13 cellular contexts compared by ENCODE assay signal in the genomic region with DNA sequence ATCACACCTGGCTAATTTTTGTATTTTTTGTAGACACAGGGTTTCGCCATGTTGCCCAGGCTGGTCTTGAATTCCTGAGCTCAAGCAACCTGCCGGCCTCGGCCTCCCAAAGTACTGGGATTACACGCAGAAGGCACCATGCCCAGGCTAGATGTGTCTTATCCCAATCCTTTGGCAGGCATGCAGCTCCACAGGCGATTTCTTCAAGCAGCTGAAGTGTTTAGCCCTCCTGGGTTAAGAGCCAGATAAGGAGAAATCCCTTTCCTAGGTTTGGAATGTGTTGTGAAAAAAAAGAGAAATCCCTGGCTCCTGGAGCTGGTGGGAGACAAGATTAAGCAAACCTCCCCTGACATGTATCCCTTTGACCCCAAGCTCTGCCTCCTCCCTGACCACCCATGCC. TPM values are rescaled to one million over a fixed set of nuclear protein-coding genes. Genes with fewer than 3 reads are reported as not detected.
DNase-seq lines count a peak whose midpoint lies in the region; ATAC-seq and TF ChIP-seq lines count a peak whose summit lies in the region.
"Had no signal": no experiment of that assay in that cellular context is flagged by ENCODE, and none has a peak within 500 bp of the region (broad histone marks: within the 10 kb centered on the region; RNA-seq: fewer than 3 reads in every experiment).

No MANE protein-coding gene starts in this region.

- H3K18ac ChIP-seq in neuronal stem cell (ENCODE audit: low read length) = no peak overlapping the region

- intact Hi-C loops in Caco-2 (cut with micrococcal nuclease; ENCODE audit: unreplicated experiment) (loop anchor here (5.0 kb wide), 1 partner anchor 206 kb away; no protein-coding TSS in a partner anchor), body of pancreas (cut with DNase I) (no loop called here)
- intact Hi-C loops in dendritic cell treated with granulocyte-macrophage colony-stimulating factor and Interleukin-4, amounts not matched to agents 40 ng/mL and 50 ng/mL, for 4 days (cut with micrococcal nuclease) = loop anchor here (2.0 kb wide), 1 partner anchor 126 kb away; a partner anchor contains a TSS

- no peak overlapping the region for H3K4ac ChIP-seq in neuronal stem cell (ENCODE audit: low read length)

- H4K8ac ChIP-seq in neuronal stem cell (ENCODE audit: low read depth, low read length) = no peak overlapping the region

- no peak overlapping the region for H2BK15ac ChIP-seq in neuronal stem cell (ENCODE audit: low read length)

- peaks cover 12% of the 10 kb centered on the region for H3K79me1 ChIP-seq in neuronal stem cell (ENCODE audit: low read depth, low read length)

- peak overlapping the region; percentile 6 for H2AK5ac ChIP-seq in neuronal stem cell (ENCODE audit: low read depth, low read length)

- H2BK12ac ChIP-seq in neuronal stem cell (ENCODE audit: low read length) = no peak overlapping the region

- H3K27ac ChIP-seq in neuronal stem cell (replicated peaks; ENCODE audit: low read length) (peak overlapping the region; percentile 50), body of pancreas (peak overlapping the region in 1 of 4 donors; percentile 3)

- WGBS in neuronal stem cell (ENCODE audit: extremely low coverage in 2 of 2, insufficient read length in 2 of 2, insufficient replicate concordance in 1 of 2), 2 donors = no CpG with 5 or more reads among the region's 5 CpGs
- whole genome bisulfite sequencing in body of pancreas, 2 donors = 80 to 88% methylated on average over 3 to 5 of the region's 5 CpGs

- no TSS peak for BruUV-seq in Caco-2 (replicated peaks; lab: Mats Ljungman, UMichigan)

- no peak for ATAC-seq in body of pancreas
- ATAC-seq in HG03521 (IDR thresholded peaks at IDR 0.05; ENCODE audit: unreplicated experiment) = no peak
- ATAC-seq: left lobe of liver had no signal

- peak overlapping the region; percentile 41 for H2AFZ ChIP-seq in neuronal stem cell (ENCODE audit: low read length)

- no peak for DNase-seq in Caco-2
- peak; percentile 45 for DNase-seq in MG63
- no peak for DNase-seq in neuronal stem cell (ENCODE audit: low spot score)
- no peak for DNase-seq in body of pancreas
- no peak for DNase-seq in NCI-H526 (lab: John Stamatoyannopoulos, UW)
- DNase-seq: NCI-H1048, NCI-H446 treated with DMSO at 0.1 percent for 48 hours, substantia nigra had no signal

- H3K4me1 ChIP-seq in Caco-2 (peaks cover 44% of the 10 kb centered on the region), neuronal stem cell (ENCODE audit: control insufficient read depth in 2 of 2, insufficient read depth in 1 of 2, low read depth in 1 of 2, low read length in 2 of 2) (peaks cover 36 to 49% of the 10 kb centered on the region in 2 donors), body of pancreas (peaks cover 35% of the 10 kb centered on the region)

- H3K4me3 Mint-ChIP-seq in Caco-2 (ENCODE audit: unreplicated experiment) = peak overlapping the region; percentile 98
- no peak overlapping the region for H3K4me3 Mint-ChIP-seq in dendritic cell treated with granulocyte-macrophage colony-stimulating factor and Interleukin-4, amounts not matched to agents 40 ng/mL and 50 ng/mL, for 4 days

- no peak overlapping the region for H4K91ac ChIP-seq in neuronal stem cell (ENCODE audit: low read depth, low read length, poor library complexity)

- H3K9me3 ChIP-seq in Caco-2 = no peaks in the 10 kb centered on the region
- no peaks in the 10 kb centered on the region for H3K9me3 ChIP-seq in MG63
- H3K9me3 ChIP-seq in neuronal stem cell (replicated peaks in 1 of 2; ENCODE audit: control insufficient read depth in 2 of 2, insufficient read depth in 1 of 2, low read depth in 1 of 2, low read length in 2 of 2) = no peaks in the 10 kb centered on the region
- no peaks in the 10 kb centered on the region for H3K9me3 ChIP-seq in body of pancreas
- H3K9me3 ChIP-seq: Peyer's patch had no signal

- H3K27me3 ChIP-seq in Caco-2 (replicated peaks; ENCODE audit: control insufficient read depth, insufficient read depth, low read length) = no peaks in the 10 kb centered on the region
- no peaks in the 10 kb centered on the region for H3K27me3 ChIP-seq in MG63
- peaks cover 0 to 2% (median 2%) of the 10 kb centered on the region in 3 experiments for H3K27me3 ChIP-seq in neuronal stem cell (ENCODE audit: control insufficient read depth in 3 of 3, insufficient read depth in 3 of 3, low read depth in 1 of 3, low read length in 3 of 3)
- H3K27me3 ChIP-seq in body of pancreas = no peaks in the 10 kb centered on the region
- H3K27me3 ChIP-seq: Peyer's patch had no signal

- TF ChIP-seq CTCF in Caco-2 (IDR thresholded peaks at IDR 0.05; ENCODE audit: insufficient read depth in 1 of 2, low read depth in 1 of 2, low read length in 1 of 2, severe bottlenecking in 1 of 2, unreplicated experiment in 1 of 2) (no peak), body of pancreas (IDR thresholded peaks at IDR 0.05) (no peak)

- CTCF ChIA-PET in Caco-2 (lab: Charles Lee) = interaction anchor here (0.6 to 8.1 kb wide), 12 partner anchors 10 to 127 kb away, joined by 3 to 102 read pairs (median 13); a partner anchor contains a TSS

- no peak overlapping the region for H3K9ac ChIP-seq in neuronal stem cell (ENCODE audit: low read depth, low read length, poor library complexity)

- H3K4me2 ChIP-seq in neuronal stem cell (ENCODE audit: insufficient read depth, low read length, poor library complexity, severe bottlenecking) = no peak overlapping the region

- no peaks in the 10 kb centered on the region for H3K9me3 Mint-ChIP-seq in Caco-2 (ENCODE audit: unreplicated experiment)
- H3K9me3 Mint-ChIP-seq in dendritic cell treated with granulocyte-macrophage colony-stimulating factor and Interleukin-4, amounts not matched to agents 40 ng/mL and 50 ng/mL, for 4 days = no peaks in the 10 kb centered on the region

- H3K23ac ChIP-seq in neuronal stem cell (ENCODE audit: low read depth, low read length, poor library complexity) = no peak overlapping the region

- TF ChIP-seq POLR2A in body of pancreas (IDR thresholded peaks at IDR 0.05) = no peak

- H3K36me3 Mint-ChIP-seq in Caco-2 (ENCODE audit: insufficient read depth, unreplicated experiment) = peaks cover 32% of the 10 kb centered on the region
- peaks cover 13% of the 10 kb centered on the region for H3K36me3 Mint-ChIP-seq in dendritic cell treated with granulocyte-macrophage colony-stimulating factor and Interleukin-4, amounts not matched to agents 40 ng/mL and 50 ng/mL, for 4 days (ENCODE audit: low read depth)

- H3K14ac ChIP-seq in neuronal stem cell (ENCODE audit: low read length) = no peak overlapping the region

- H2BK5ac ChIP-seq in neuronal stem cell (ENCODE audit: low read length) = no peak overlapping the region

- H3K4me3 ChIP-seq in Caco-2 (ENCODE audit: low read depth, low read length) (no peak overlapping the region), MG63 (no peak overlapping the region), neuronal stem cell (ENCODE audit: low read length in 2 of 2) (no peak overlapping the region), body of pancreas (no peak overlapping the region)
- H3K4me3 ChIP-seq: Peyer's patch had no signal

- H3K27ac Mint-ChIP-seq in Caco-2 (ENCODE audit: unreplicated experiment) = peak overlapping the region; percentile 73
- H3K27ac Mint-ChIP-seq in dendritic cell treated with granulocyte-macrophage colony-stimulating factor and Interleukin-4, amounts not matched to agents 40 ng/mL and 50 ng/mL, for 4 days = peak overlapping the region; percentile 79

- no peak overlapping the region for H2BK120ac ChIP-seq in neuronal stem cell (ENCODE audit: low read depth, low read length)

- H3K36me3 ChIP-seq in Caco-2 (ENCODE audit: control insufficient read depth, insufficient read depth, low read length) = peaks cover 4% of the 10 kb centered on the region; the same call in 1 of the 2 replicates
- H3K36me3 ChIP-seq in MG63 = peaks cover 18% of the 10 kb centered on the region
- peaks cover 0 to 4% of the 10 kb centered on the region in 2 donors for H3K36me3 ChIP-seq in neuronal stem cell (replicated peaks in 1 of 2; ENCODE audit: control insufficient read depth in 2 of 2, insufficient read depth in 2 of 2, low read length in 2 of 2)
- H3K36me3 ChIP-seq in body of pancreas (replicated peaks in 1 of 2; ENCODE audit: insufficient read depth in 1 of 2, low read depth in 2 of 2) = no peaks in the 10 kb centered on the region
- H3K36me3 ChIP-seq: Peyer's patch had no signal

- H3K27me3 Mint-ChIP-seq in Caco-2 (ENCODE audit: insufficient read depth, unreplicated experiment) = no peaks in the 10 kb centered on the region
- peaks cover 3% of the 10 kb centered on the region for H3K27me3 Mint-ChIP-seq in dendritic cell treated with granulocyte-macrophage colony-stimulating factor and Interleukin-4, amounts not matched to agents 40 ng/mL and 50 ng/mL, for 4 days

- H3K4me1 Mint-ChIP-seq in Caco-2 (ENCODE audit: low read depth, unreplicated experiment) = peaks cover 41% of the 10 kb centered on the region
- peaks cover 76% of the 10 kb centered on the region for H3K4me1 Mint-ChIP-seq in dendritic cell treated with granulocyte-macrophage colony-stimulating factor and Interleukin-4, amounts not matched to agents 40 ng/mL and 50 ng/mL, for 4 days (ENCODE audit: low read depth)

- POLR2A ChIA-PET in Caco-2 (lab: Charles Lee) = interaction anchor here (0.6 to 1.4 kb wide), 5 partner anchors 10 to 159 kb away, joined by 3 to 4 read pairs (median 3); a partner anchor contains a TSS

RNA-seq across cellular contexts. Expression of a gene that starts 2.1 kb away (rescaled TPM):
- total RNA-seq in Caco-2 (2022) (204 and 218 TPM in 2 replicates), body of pancreas (10 to 100 TPM; 56.6 to 64.9 TPM)
- total RNA-seq in MG63 (2014; rRNA removed; shearing (Covaris generic); ENCODE audit: low replicate concordance) = 110 and 150 TPM in 2 replicates
- 67.4 TPM for polyA plus RNA-seq in neuronal stem cell (2013, experiment 1 of 2)
- 67.1 TPM for polyA plus RNA-seq in neuronal stem cell (2013, experiment 2 of 2)

RNA-seq across cellular contexts. Expression of a gene that starts 9.3 kb away (rescaled TPM):
- 12.3 and 14.8 TPM in 2 replicates for total RNA-seq in Caco-2 (2022)
- total RNA-seq in MG63 (2014; rRNA removed; shearing (Covaris generic); ENCODE audit: low replicate concordance) = not detected in 2 replicates
- polyA plus RNA-seq in neuronal stem cell (2013, experiment 1 of 2) = 1.6 TPM
- 1.4 TPM for polyA plus RNA-seq in neuronal stem cell (2013, experiment 2 of 2)
- under 1 TPM; 0.66 to 0.78 TPM for total RNA-seq in body of pancreas
- total RNA-seq: endothelial cell of umbilical vein had no signal

RNA-seq across cellular contexts. Expression of a gene that starts 29.8 kb away (rescaled TPM):
- 84.5 and 89.5 TPM in 2 replicates for total RNA-seq in Caco-2 (2022)
- 46.8 and 51.6 TPM in 2 replicates for total RNA-seq in MG63 (2014; rRNA removed; shearing (Covaris generic); ENCODE audit: low replicate concordance)
- polyA plus RNA-seq in neuronal stem cell (2013, experiment 1 of 2) = 38.7 TPM
- 39.5 TPM for polyA plus RNA-seq in neuronal stem cell (2013, experiment 2 of 2)
- total RNA-seq in body of pancreas = 10 to 100 TPM; 21.8 to 23.3 TPM

RNA-seq across cellular contexts. Expression of a gene that starts 33.7 kb away (rescaled TPM):
- total RNA-seq in Caco-2 (2022) = 2.2 and 2.4 TPM in 2 replicates
- not detected in 2 replicates for total RNA-seq in MG63 (2014; rRNA removed; shearing (Covaris generic); ENCODE audit: low replicate concordance)
- not detected for polyA plus RNA-seq in neuronal stem cell (2013, experiment 1 of 2)
- polyA plus RNA-seq in neuronal stem cell (2013, experiment 2 of 2) = not detected
- total RNA-seq in body of pancreas = not detected
- total RNA-seq: endothelial cell of umbilical vein, left lobe of liver had no signal
- polyA plus RNA-seq: endothelial cell of umbilical vein had no signal
